In genomic region chr7:96380111-96380512, GRCh38 we compare ENCODE assay signal across 1 cellular context.
TF ChIP-seq lines count a peak whose summit lies in the region.

No MANE protein-coding gene starts in this region.

TF ChIP-seq in K562, 482 proteins besides CTCF, POLR2A, EP300 and RAD21 (continued from another document):
- no peak for TF ChIP-seq ZNF318 (IDR thresholded peaks at IDR 0.05; ENCODE audit: borderline replicate concordance in 1 of 2, low read depth in 1 of 2)
- TF ChIP-seq MYBL2 (IDR thresholded peaks at IDR 0.05; ENCODE audit: low read depth) = no peak
- no peak for TF ChIP-seq MYBL2 (CRISPR knock-in tag; IDR thresholded peaks at IDR 0.05; ENCODE audit: borderline replicate concordance)
- TF ChIP-seq SP1 (CRISPR knock-in tag; IDR thresholded peaks at IDR 0.05) = no peak
- no peak for TF ChIP-seq ZNF124 (CRISPR knock-in tag; IDR thresholded peaks at IDR 0.05)
- no peak for TF ChIP-seq MBD2 (IDR thresholded peaks at IDR 0.05; ENCODE audit: borderline replicate concordance, low read depth)
